ENCODE assay signal across 27 cellular contexts in the genomic region with DNA sequence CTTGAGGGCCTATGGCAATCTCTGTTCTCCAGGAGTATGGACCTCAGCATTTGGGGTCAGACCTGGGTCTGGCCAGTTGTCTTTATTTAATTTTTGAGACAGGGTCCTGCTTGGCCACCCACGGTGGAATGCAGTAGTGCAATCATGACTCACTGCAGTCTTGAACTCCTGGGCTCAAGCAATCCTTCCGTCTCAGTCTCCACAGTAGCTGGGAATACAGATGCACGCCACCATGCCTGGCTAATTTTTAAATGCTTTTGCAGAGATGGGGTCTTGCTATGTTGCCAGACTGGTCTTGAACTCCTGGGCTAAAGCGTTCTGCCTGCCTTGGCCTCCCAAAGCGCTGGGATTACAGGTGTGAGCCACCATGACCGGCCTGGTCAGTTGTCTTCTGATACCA. TPM values are rescaled to one million over a fixed set of nuclear protein-coding genes. Genes with fewer than 3 reads are reported as not detected.
"Had no signal": no experiment of that assay in that cellular context is flagged by ENCODE, and none has a peak within 500 bp of the region (broad histone marks: within the 10 kb centered on the region; RNA-seq: fewer than 3 reads in every experiment).

No MANE protein-coding gene starts in this region.

- H3K27ac ChIP-seq: breast epithelium, SK-N-MC had no signal

- H3K4me1 ChIP-seq: breast epithelium had no signal

- ATAC-seq: K562, T-cell had no signal

- H3K4me3 ChIP-seq: breast epithelium, K562, SK-N-MC had no signal

- H3K9me3 Mint-ChIP-seq: activated B cell treated with CpG ODN at 0.5 μM for 24 hours; activated CD4-positive, alpha-beta memory T cell treated with anti-CD3 and anti-CD28 coated beads for 36 hours; activated CD4-positive, alpha-beta T cell treated with anti-CD3 and anti-CD28 coated beads, Interleukin-2, amount 10 ng/mL, durations not matched to agents 7 days and 5 days; activated naive CD4-positive, alpha-beta T cell treated with anti-CD3 and anti-CD28 coated beads, Interleukin-2, amount 10 ng/mL, durations not matched to agents 7 days and 5 days; activated naive CD8-positive, alpha-beta T cell treated with anti-CD3 and anti-CD28 coated beads for 36 hours; activated T-helper 2 cell treated with anti-CD3 and anti-CD28 coated beads, Interferon-gamma antibody, Interleukin-2, Interleukin-4, amounts not matched to agents 10 μg/mL and 5 μg/mL and 100 μg/mL, durations not matched to agents 14 hours and 24 hours and 36 hours; T-cell had no signal

- H3K36me3 ChIP-seq: breast epithelium had no signal

- H3K27me3 Mint-ChIP-seq: activated B cell treated with CpG ODN at 0.5 μM for 24 hours; activated CD4-positive, alpha-beta memory T cell treated with anti-CD3 and anti-CD28 coated beads for 36 hours; activated CD4-positive, alpha-beta T cell treated with anti-CD3 and anti-CD28 coated beads, Interleukin-2, amount 10 ng/mL, durations not matched to agents 7 days and 5 days; activated naive CD4-positive, alpha-beta T cell treated with anti-CD3 and anti-CD28 coated beads, Interleukin-2, amount 10 ng/mL, durations not matched to agents 7 days and 5 days; activated naive CD8-positive, alpha-beta T cell treated with anti-CD3 and anti-CD28 coated beads for 36 hours; T-cell had no signal

- H3K27me3 ChIP-seq: breast epithelium had no signal

- H3K4me3 Mint-ChIP-seq: activated B cell treated with CpG ODN at 0.5 μM for 24 hours; activated CD4-positive, alpha-beta memory T cell treated with anti-CD3 and anti-CD28 coated beads for 36 hours; activated CD4-positive, alpha-beta T cell treated with anti-CD3 and anti-CD28 coated beads, Interleukin-2, amount 10 ng/mL, durations not matched to agents 7 days and 5 days; activated naive CD4-positive, alpha-beta T cell treated with anti-CD3 and anti-CD28 coated beads, Interleukin-2, amount 10 ng/mL, durations not matched to agents 7 days and 5 days; activated naive CD8-positive, alpha-beta T cell treated with anti-CD3 and anti-CD28 coated beads for 36 hours; T-cell had no signal

- H3K27ac Mint-ChIP-seq: activated B cell treated with CpG ODN at 0.5 μM for 24 hours; activated CD4-positive, alpha-beta memory T cell treated with anti-CD3 and anti-CD28 coated beads for 36 hours; activated naive CD4-positive, alpha-beta T cell treated with anti-CD3 and anti-CD28 coated beads, Interleukin-2, amount 10 ng/mL, durations not matched to agents 7 days and 5 days; activated naive CD8-positive, alpha-beta T cell treated with anti-CD3 and anti-CD28 coated beads for 36 hours; activated T-helper 2 cell treated with anti-CD3 and anti-CD28 coated beads, Interferon-gamma antibody, Interleukin-2, Interleukin-4, amounts not matched to agents 10 μg/mL and 5 μg/mL and 100 μg/mL, durations not matched to agents 14 hours and 24 hours and 36 hours; T-cell had no signal

- DNase-seq: activated B cell treated with CpG ODN at 0.5 μM for 24 hours; activated CD4-positive, alpha-beta memory T cell treated with anti-CD3 and anti-CD28 coated beads for 36 hours; activated CD4-positive, alpha-beta T cell treated with anti-CD3 and anti-CD28 coated beads for 1 hour; activated CD4-positive, alpha-beta T cell treated with anti-CD3 and anti-CD28 coated beads, Interleukin-2, amount 10 ng/mL, durations not matched to agents 7 days and 5 days; activated CD8-positive, alpha-beta memory T cell treated with anti-CD3 and anti-CD28 coated beads for 24 hours; activated gamma-delta T cell treated with Interleukin-2 at 50 U/mL for 16 hours; activated naive CD4-positive, alpha-beta T cell treated with anti-CD3 and anti-CD28 coated beads, Interleukin-2, amount 10 ng/mL, durations not matched to agents 7 days and 5 days; activated naive CD8-positive, alpha-beta T cell treated with anti-CD3 and anti-CD28 coated beads for 36 hours; activated T-cell treated with anti-CD3 and anti-CD28 coated beads for 4 hours; Karpas-422; NCI-H1105 treated with DMSO at 0.1 percent for 48 hours; NCI-H1436 treated with DMSO at 0.1 percent for 48 hours; NCI-H1930; NCI-H2171; NCI-H2227 treated with DMSO at 0.1 percent for 48 hours; NCI-H446 treated with DMSO at 0.1 percent for 48 hours; NCI-H524 treated with DMSO at 0.1 percent for 48 hours; NCI-H774; SIG-M5; T-cell; T-helper 2 cell; T1000 had no signal

- H3K9me3 ChIP-seq: breast epithelium had no signal

RNA-seq across cellular contexts. Expression of gene INHBB, which starts 46.4 kb away (rescaled TPM):
- total RNA-seq: activated B cell treated with CpG ODN at 0.5 μM for 24 hours; activated CD4-positive, alpha-beta memory T cell treated with anti-CD3 and anti-CD28 coated beads for 36 hours; activated CD4-positive, alpha-beta T cell treated with anti-CD3 and anti-CD28 coated beads, Interleukin-2, amount 10 ng/mL, durations not matched to agents 7 days and 5 days; activated naive CD8-positive, alpha-beta T cell treated with anti-CD3 and anti-CD28 coated beads for 36 hours; activated T-helper 2 cell treated with anti-CD3 and anti-CD28 coated beads, Interferon-gamma antibody, Interleukin-2, Interleukin-4, amounts not matched to agents 10 μg/mL and 5 μg/mL and 100 μg/mL, durations not matched to agents 14 hours and 24 hours and 36 hours; K562; OCI-LY7 had no signal
